Comparison of ENCODE assay signal across 8 cellular contexts in the genomic region with DNA sequence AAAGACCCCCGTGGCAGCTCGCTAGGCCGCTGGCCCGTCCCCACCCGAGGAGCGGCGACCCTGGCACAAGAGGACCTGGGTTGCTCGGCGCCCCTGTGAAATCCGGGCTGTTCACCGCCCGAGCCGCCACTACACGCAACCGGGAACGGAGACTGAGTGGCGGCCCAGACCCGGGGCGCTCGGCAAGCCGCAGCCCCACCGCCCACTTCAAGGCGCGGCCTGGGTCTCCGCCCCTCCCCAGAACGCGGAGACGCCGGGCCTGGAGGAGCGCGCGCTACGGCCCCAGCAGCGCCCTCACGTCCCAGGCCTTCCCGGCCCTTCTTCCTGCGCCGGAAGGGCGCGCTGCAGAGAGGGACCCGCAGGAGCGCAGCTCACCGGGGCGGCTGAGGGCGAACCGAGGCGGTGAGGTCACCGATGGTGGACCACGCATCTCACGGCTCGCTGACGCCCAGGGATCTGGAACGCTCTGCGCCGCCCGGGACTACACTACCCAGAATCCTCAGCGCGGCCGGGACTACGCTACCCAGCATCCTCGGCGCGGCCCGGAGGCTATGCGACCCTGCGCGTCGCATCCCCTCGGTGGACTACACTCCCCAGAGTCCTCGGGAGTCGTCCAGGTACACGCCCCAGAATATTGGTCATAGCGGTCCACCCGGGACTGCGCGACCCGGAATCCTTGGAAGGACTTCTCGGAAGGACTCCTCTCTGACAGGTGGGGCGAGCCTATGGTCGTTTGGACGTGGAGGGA. TPM values are rescaled to one million over a fixed set of nuclear protein-coding genes. Genes with fewer than 3 reads are reported as not detected.
DNase-seq lines count a peak whose midpoint lies in the region; ATAC-seq and TF ChIP-seq lines count a peak whose summit lies in the region.

A gene (minus strand): TSS at position 470 of the 748 bp plus-strand sequence. CDS start 10,436 bp downstream, outside the sequence.

- H3K4me3 ChIP-seq in cardiac muscle cell (peak within 1 kb of the TSS; percentile 74), parathyroid adenoma (ENCODE audit: low read depth, low read length) (peak within 1 kb of the TSS; percentile 78), tibial nerve (peak within 1 kb of the TSS; percentile 73 to 98 (median 82))

- H3K27ac ChIP-seq in cardiac muscle cell, result peak within 1 kb of the TSS; percentile 94
- H3K27ac ChIP-seq in parathyroid adenoma, result peak within 1 kb of the TSS; percentile 80
- peak within 1 kb of the TSS; percentile 85 to 94 (median 90) for H3K27ac ChIP-seq in tibial nerve

- ATAC-seq in HG02763 (IDR thresholded peaks at IDR 0.05; ENCODE audit: unreplicated experiment), result peak; percentile 97
- peak; percentile 100 for ATAC-seq in activated naive CD8-positive, alpha-beta T cell treated with anti-CD3 and anti-CD28 coated beads, Interleukin-2, amount 50 U/mL, for 24 hours

- no peaks in the 10 kb centered on the region for H3K27me3 Mint-ChIP-seq in activated naive CD8-positive, alpha-beta T cell treated with anti-CD3 and anti-CD28 coated beads, Interleukin-2, amount 50 U/mL, for 24 hours

- H3K9ac ChIP-seq in parathyroid adenoma, result peak within 1 kb of the TSS; percentile 78

- H3K4me1 ChIP-seq in cardiac muscle cell (ENCODE audit: low read depth), result peaks cover 14% of the 10 kb centered on the region
- H3K4me1 ChIP-seq in parathyroid adenoma, result no peaks in the 10 kb centered on the region
- peaks cover 0 to 30% (median 0%) of the 10 kb centered on the region in 4 donors for H3K4me1 ChIP-seq in tibial nerve

- TF ChIP-seq POLR2A in tibial nerve (IDR thresholded peaks at IDR 0.05), result peak; percentile 82 to 83

- H3K9me3 Mint-ChIP-seq in activated naive CD8-positive, alpha-beta T cell treated with anti-CD3 and anti-CD28 coated beads, Interleukin-2, amount 50 U/mL, for 24 hours, result peaks cover 24% of the 10 kb centered on the region

- peak within 1 kb of the TSS; percentile 87 for H3K4me3 Mint-ChIP-seq in activated naive CD8-positive, alpha-beta T cell treated with anti-CD3 and anti-CD28 coated beads, Interleukin-2, amount 50 U/mL, for 24 hours

- WGBS in tibial nerve, 2 donors, result 0 to 2% methylated on average over 36 to 74 of the region's 81 CpGs

- DNase-seq in NCI-H1417 treated with DMSO at 0.1 percent for 48 hours (lab: John Stamatoyannopoulos, UW), result peak; percentile 68
- DNase-seq in SW480 (ENCODE audit: low spot score), result peak; percentile 99
- peak; percentile 95 for DNase-seq in activated naive CD8-positive, alpha-beta T cell treated with anti-CD3 and anti-CD28 coated beads, Interleukin-2, amount 50 U/mL, for 24 hours
- DNase-seq in cardiac muscle cell (ENCODE audit: low read depth in 1 of 2, low spot score in 1 of 2), result peak; percentile 97 to 98
- DNase-seq in tibial nerve (ENCODE audit: low spot score in 2 of 2), result peak; percentile 81 to 85

- H3K36me3 ChIP-seq in cardiac muscle cell (no peaks in the 10 kb centered on the region), parathyroid adenoma (ENCODE audit: control insufficient read depth, insufficient read depth, low read length) (no peaks in the 10 kb centered on the region), tibial nerve (peaks cover 0 to 4% (median 0%) of the 10 kb centered on the region in 3 donors)

- peak; percentile 18; the same call in 1 of the 2 replicates for TF ChIP-seq CTCF in GM12874 (IDR thresholded peaks at IDR 0.05; ENCODE audit: insufficient read depth, low read depth, low read length)
- peak; percentile 21 for TF ChIP-seq CTCF in cardiac muscle cell (IDR thresholded peaks at IDR 0.05; ENCODE audit: low read depth, low read length)
- TF ChIP-seq CTCF in parathyroid adenoma (IDR thresholded peaks at IDR 0.05), result peak; percentile 33
- TF ChIP-seq CTCF in tibial nerve (IDR thresholded peaks at IDR 0.05), result peak in 3 of 5 experiments; percentile 9 to 31 (median 10)

- H3K36me3 Mint-ChIP-seq in activated naive CD8-positive, alpha-beta T cell treated with anti-CD3 and anti-CD28 coated beads, Interleukin-2, amount 50 U/mL, for 24 hours (ENCODE audit: low read depth), result peaks cover 32% of the 10 kb centered on the region

- H3K4me2 ChIP-seq in parathyroid adenoma (ENCODE audit: low read length), result peak within 1 kb of the TSS; percentile 73

- H2AFZ ChIP-seq in parathyroid adenoma, result peak within 1 kb of the TSS; percentile 96

- H3K27ac Mint-ChIP-seq in activated naive CD8-positive, alpha-beta T cell treated with anti-CD3 and anti-CD28 coated beads, Interleukin-2, amount 50 U/mL, for 24 hours, result peak within 1 kb of the TSS; percentile 86

- peaks cover 39% of the 10 kb centered on the region for H3K4me1 Mint-ChIP-seq in activated naive CD8-positive, alpha-beta T cell treated with anti-CD3 and anti-CD28 coated beads, Interleukin-2, amount 50 U/mL, for 24 hours

- H3K9me3 ChIP-seq in cardiac muscle cell (ENCODE audit: low read depth) (no peaks in the 10 kb centered on the region), parathyroid adenoma (ENCODE audit: control insufficient read depth, low read length) (no peaks in the 10 kb centered on the region), tibial nerve (peaks cover 0 to 14% (median 6%) of the 10 kb centered on the region in 4 donors)

- no peaks in the 10 kb centered on the region for H3K27me3 ChIP-seq in cardiac muscle cell
- no peaks in the 10 kb centered on the region for H3K27me3 ChIP-seq in parathyroid adenoma (ENCODE audit: control insufficient read depth, insufficient read depth, low read length)
- H3K27me3 ChIP-seq in tibial nerve, result no peaks in the 10 kb centered on the region

- peak; percentile 74 to 95 for TF ChIP-seq EP300 in tibial nerve (IDR thresholded peaks at IDR 0.05)

- peaks cover 4% of the 10 kb centered on the region for H3K79me2 ChIP-seq in parathyroid adenoma

RNA-seq across cellular contexts. Expression of the gene that starts here (rescaled TPM):
- total RNA-seq in cardiac muscle cell, result 13.2 and 23.1 TPM in 2 replicates
- 5.6 and 7.5 TPM in 2 replicates for polyA plus RNA-seq in cardiac muscle cell
- 10 to 100 TPM; 17.9 to 23.2 (median 22.0) TPM for total RNA-seq in tibial nerve

Comparison
In these comparisons a context has a peak if more than half of its experiments do, and no peak if none do; other contexts are left out.
1. Peak in every context shown above with its lines: DNase-seq, ATAC-seq, H3K4me3 ChIP-seq and H3K27ac ChIP-seq.